In the genomic region with DNA sequence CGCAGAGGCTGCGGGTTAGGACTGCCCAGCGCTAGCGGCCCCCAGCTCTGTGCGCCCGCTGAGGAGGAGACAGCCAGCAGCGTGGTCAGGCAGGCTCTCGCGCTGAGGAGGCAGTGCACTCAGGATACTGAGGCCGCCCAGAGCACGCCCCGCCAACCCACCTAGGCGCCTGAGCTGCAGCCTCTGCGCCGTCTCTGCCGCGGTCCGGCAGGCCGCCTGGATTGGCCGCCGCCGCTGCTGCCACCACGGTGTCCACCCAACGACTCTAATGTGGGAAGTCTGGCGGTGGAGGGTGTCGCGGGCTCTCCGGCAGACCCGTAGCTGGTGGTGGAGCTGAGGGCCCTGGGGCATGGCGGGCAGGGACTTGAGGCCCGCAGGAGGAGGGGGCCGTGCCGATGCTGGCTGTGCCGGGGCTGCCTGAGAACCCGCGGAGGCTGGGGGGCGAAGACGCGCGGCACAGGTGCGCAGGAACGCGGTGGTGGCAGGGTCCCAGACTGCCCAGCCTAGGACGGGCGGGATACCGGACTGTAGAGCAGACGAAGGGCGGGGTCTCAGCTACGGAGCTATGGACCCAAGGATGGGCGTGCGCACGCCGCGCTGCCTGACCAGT, we compare ENCODE assay signal across 10 cellular contexts.
DNase-seq lines count a peak whose midpoint lies in the region; ATAC-seq and TF ChIP-seq lines count a peak whose summit lies in the region.
"Had no signal": no experiment of that assay in that cellular context is flagged by ENCODE, and none has a peak within 500 bp of the region (broad histone marks: within the 10 kb centered on the region; RNA-seq: fewer than 3 reads in every experiment).

No MANE protein-coding gene starts in this region.

- peak overlapping the region; percentile 27 for H3K4me3 ChIP-seq in mesodermal cell (ENCODE audit: extremely low read depth, insufficient read depth, low read length, poor library complexity, severe bottlenecking)
- H3K4me3 ChIP-seq in Karpas-422 (ENCODE audit: low read length): no peak overlapping the region
- H3K4me3 ChIP-seq: PC-9 had no signal

- H3K36me3 Mint-ChIP-seq in activated CD8-positive, alpha-beta T cell treated with anti-CD3 and anti-CD28 coated beads, Interleukin-2, amount 10 ng/mL, durations not matched to agents 7 days and 5 days (ENCODE audit: low read depth): no peaks in the 10 kb centered on the region
- H3K36me3 Mint-ChIP-seq in activated CD8-positive, alpha-beta T cell treated with anti-CD3 and anti-CD28 coated beads for 36 hours (ENCODE audit: low read depth): no peaks in the 10 kb centered on the region
- no peaks in the 10 kb centered on the region for H3K36me3 Mint-ChIP-seq in type B pancreatic cell

- H3K27ac Mint-ChIP-seq in activated CD8-positive, alpha-beta T cell treated with anti-CD3 and anti-CD28 coated beads, Interleukin-2, amount 10 ng/mL, durations not matched to agents 7 days and 5 days: no peak overlapping the region
- H3K27ac Mint-ChIP-seq in activated CD8-positive, alpha-beta T cell treated with anti-CD3 and anti-CD28 coated beads for 36 hours: no peak overlapping the region
- H3K27ac Mint-ChIP-seq in type B pancreatic cell: no peak overlapping the region

- H3K79me2 ChIP-seq in Karpas-422 (ENCODE audit: low read length): no peaks in the 10 kb centered on the region

- H4K20me1 ChIP-seq in Karpas-422 (ENCODE audit: insufficient read depth, low read depth, low read length): no peaks in the 10 kb centered on the region

- peaks cover 53% of the 10 kb centered on the region for H3K27me3 Mint-ChIP-seq in activated CD8-positive, alpha-beta T cell treated with anti-CD3 and anti-CD28 coated beads, Interleukin-2, amount 10 ng/mL, durations not matched to agents 7 days and 5 days (ENCODE audit: low read depth)
- H3K27me3 Mint-ChIP-seq in activated CD8-positive, alpha-beta T cell treated with anti-CD3 and anti-CD28 coated beads for 36 hours: peaks cover 50% of the 10 kb centered on the region
- H3K27me3 Mint-ChIP-seq in type B pancreatic cell: peaks cover 89% of the 10 kb centered on the region

- ATAC-seq in activated CD8-positive, alpha-beta T cell treated with anti-CD3 and anti-CD28 coated beads, Interleukin-2, amount 10 ng/mL, durations not matched to agents 7 days and 5 days: peak; percentile 23
- no peak for ATAC-seq in activated CD8-positive, alpha-beta T cell treated with anti-CD3 and anti-CD28 coated beads for 36 hours
- peak; percentile 30 for ATAC-seq in esophagus mucosa

- intact Hi-C loops in activated CD8-positive, alpha-beta T cell treated with anti-CD3 and anti-CD28 coated beads for 36 hours (cut with micrococcal nuclease): no loop called here

- POLR2A ChIA-PET in activated CD8-positive, alpha-beta T cell treated with anti-CD3 and anti-CD28 coated beads, Interleukin-2, amount 10 ng/mL, durations not matched to agents 7 days and 5 days (lab: Charles Lee): no interaction called here
- POLR2A ChIA-PET in activated CD8-positive, alpha-beta T cell treated with anti-CD3 and anti-CD28 coated beads for 36 hours (lab: Charles Lee): no interaction called here

- no peaks in the 10 kb centered on the region for H3K9me2 ChIP-seq in Karpas-422 (replicated peaks; ENCODE audit: insufficient read depth, low read length)

- no peaks in the 10 kb centered on the region for H3K9me3 Mint-ChIP-seq in activated CD8-positive, alpha-beta T cell treated with anti-CD3 and anti-CD28 coated beads, Interleukin-2, amount 10 ng/mL, durations not matched to agents 7 days and 5 days (ENCODE audit: insufficient read depth)
- no peaks in the 10 kb centered on the region for H3K9me3 Mint-ChIP-seq in activated CD8-positive, alpha-beta T cell treated with anti-CD3 and anti-CD28 coated beads for 36 hours
- H3K9me3 Mint-ChIP-seq in type B pancreatic cell: no peaks in the 10 kb centered on the region

- H3K4me2 ChIP-seq in Karpas-422 (ENCODE audit: low read depth, low read length, poor library complexity, severe bottlenecking): no peak overlapping the region
- H3K4me2 ChIP-seq: PC-9 had no signal

- no peak overlapping the region for H3K4me3 Mint-ChIP-seq in activated CD8-positive, alpha-beta T cell treated with anti-CD3 and anti-CD28 coated beads, Interleukin-2, amount 10 ng/mL, durations not matched to agents 7 days and 5 days
- no peak overlapping the region for H3K4me3 Mint-ChIP-seq in activated CD8-positive, alpha-beta T cell treated with anti-CD3 and anti-CD28 coated beads for 36 hours
- peak overlapping the region; percentile 66 for H3K4me3 Mint-ChIP-seq in type B pancreatic cell

- H3K27ac ChIP-seq in mesodermal cell (ENCODE audit: low read depth, low read length, severe bottlenecking) (no peak overlapping the region), Karpas-422 (ENCODE audit: low read length) (no peak overlapping the region)
- H3K27ac ChIP-seq: PC-9 had no signal

- CTCF ChIA-PET in activated CD8-positive, alpha-beta T cell treated with anti-CD3 and anti-CD28 coated beads, Interleukin-2, amount 10 ng/mL, durations not matched to agents 7 days and 5 days (lab: Charles Lee): no interaction called here
- CTCF ChIA-PET in activated CD8-positive, alpha-beta T cell treated with anti-CD3 and anti-CD28 coated beads for 36 hours (lab: Charles Lee): no interaction called here

- H3K4me1 ChIP-seq in mesodermal cell (ENCODE audit: control insufficient read depth, insufficient read depth, low read length, poor library complexity, severe bottlenecking): peaks cover 8% of the 10 kb centered on the region
- no peaks in the 10 kb centered on the region for H3K4me1 ChIP-seq in Karpas-422 (ENCODE audit: low read length)

- H3K4me1 Mint-ChIP-seq in activated CD8-positive, alpha-beta T cell treated with anti-CD3 and anti-CD28 coated beads, Interleukin-2, amount 10 ng/mL, durations not matched to agents 7 days and 5 days (ENCODE audit: low read depth): peaks cover 3% of the 10 kb centered on the region
- peaks cover 6% of the 10 kb centered on the region for H3K4me1 Mint-ChIP-seq in activated CD8-positive, alpha-beta T cell treated with anti-CD3 and anti-CD28 coated beads for 36 hours (ENCODE audit: low read depth)
- H3K4me1 Mint-ChIP-seq in type B pancreatic cell (ENCODE audit: unreplicated experiment): no peaks in the 10 kb centered on the region

- H3K27me3 ChIP-seq in Karpas-422 (ENCODE audit: low read length): no peaks in the 10 kb centered on the region; the same call in 1 of the 2 replicates

- H2AFZ ChIP-seq in Karpas-422 (ENCODE audit: low read length): no peak overlapping the region
- H2AFZ ChIP-seq: PC-9 had no signal

- H3K9me3 ChIP-seq in mesodermal cell (ENCODE audit: control insufficient read depth, low read length): no peaks in the 10 kb centered on the region
- no peaks in the 10 kb centered on the region for H3K9me3 ChIP-seq in Karpas-422 (ENCODE audit: low read length)

- TF ChIP-seq CTCF in activated CD8-positive, alpha-beta T cell treated with anti-CD3 and anti-CD28 coated beads for 36 hours (IDR thresholded peaks at IDR 0.05): no peak
- TF ChIP-seq CTCF in type B pancreatic cell (conservative IDR thresholded peaks at IDR 0.05): no peak

- DNase-seq in activated CD8-positive, alpha-beta T cell treated with anti-CD3 and anti-CD28 coated beads, Interleukin-2, amount 10 ng/mL, durations not matched to agents 7 days and 5 days: no peak
- DNase-seq in activated CD8-positive, alpha-beta T cell treated with anti-CD3 and anti-CD28 coated beads for 36 hours: no peak
- no peak for DNase-seq in type B pancreatic cell (ENCODE audit: extremely low spot score, unreplicated experiment)
- DNase-seq in Karpas-422: no peak
- no peak for DNase-seq in COLO829 (ENCODE audit: low spot score)
- no peak for DNase-seq in activated gamma-delta T cell (lab: John Stamatoyannopoulos, UW)
- DNase-seq: cerebellar nuclear complex, PC-9 had no signal

- H3K36me3 ChIP-seq in mesodermal cell (ENCODE audit: control insufficient read depth, insufficient read depth, low read length) (no peaks in the 10 kb centered on the region), Karpas-422 (ENCODE audit: insufficient read depth, low read length) (no peaks in the 10 kb centered on the region)

- H3K9ac ChIP-seq in Karpas-422 (ENCODE audit: low read length): no peak overlapping the region

- WGBS in mesodermal cell (ENCODE audit: insufficient coverage in 2 of 2), 2 experiments: 4 to 6% methylated on average over 42 to 44 of the region's 54 CpGs
